10 cellular contexts compared by ENCODE assay signal in genomic region chr13:43924549-43925245, GRCh38. TPM values are rescaled to one million over a fixed set of nuclear protein-coding genes. Genes with fewer than 3 reads are reported as not detected.
DNase-seq lines count a peak whose midpoint lies in the region; ATAC-seq lines count a peak whose summit lies in the region.
"Had no signal": no experiment of that assay in that cellular context is flagged by ENCODE, and none has a peak within 500 bp of the region (broad histone marks: within the 10 kb centered on the region; RNA-seq: fewer than 3 reads in every experiment).

No MANE protein-coding gene starts in this region.

- H3K27me3 Mint-ChIP-seq in naive B cell: peaks cover 39 to 49% (median 46%) of the 10 kb centered on the region in 3 donors

- no peaks in the 10 kb centered on the region for H3K9me3 Mint-ChIP-seq in naive B cell
- H3K9me3 Mint-ChIP-seq: endodermal cell had no signal

- peak; percentile 56 for ATAC-seq in GM18873 (IDR thresholded peaks at IDR 0.05; ENCODE audit: low FRiP score, unreplicated experiment)
- peak; percentile 83 for ATAC-seq in GM21825 (IDR thresholded peaks at IDR 0.05; ENCODE audit: unreplicated experiment)
- peak; percentile 92 for ATAC-seq in HG03378 (IDR thresholded peaks at IDR 0.05; ENCODE audit: unreplicated experiment)
- ATAC-seq in naive B cell (ENCODE audit: low read depth in 2 of 2): peak; percentile 23 to 38

- no peaks in the 10 kb centered on the region for H3K36me3 Mint-ChIP-seq in naive B cell

- DNase-seq in naive B cell: no peak
- no peak for DNase-seq in activated CD4-positive, alpha-beta T cell treated with anti-CD3 and anti-CD28 coated beads, Interleukin-2, amount 50 U/mL, for 48 hours
- no peak for DNase-seq in activated CD8-positive, alpha-beta memory T cell treated with anti-CD3 and anti-CD28 coated beads, Interleukin-2, amount 50 U/mL, for 4 hours
- DNase-seq in stimulated activated naive CD4-positive, alpha-beta T cell treated with Interleukin-2 at 50 U/mL for 16 hours (lab: John Stamatoyannopoulos, UW): no peak
- no peak for DNase-seq in NCI-H2171 treated with DMSO at 0.1 percent for 48 hours (lab: John Stamatoyannopoulos, UW)
- DNase-seq: Caco-2, endodermal cell had no signal

- H3K27ac Mint-ChIP-seq in naive B cell: no peak overlapping the region
- H3K27ac Mint-ChIP-seq: endodermal cell had no signal

- H3K4me3 Mint-ChIP-seq in naive B cell: no peak overlapping the region
- H3K4me3 Mint-ChIP-seq: endodermal cell had no signal

- peaks cover 3 to 12% (median 8%) of the 10 kb centered on the region in 3 donors for H3K4me1 Mint-ChIP-seq in naive B cell
- H3K4me1 Mint-ChIP-seq: endodermal cell had no signal

RNA-seq across cellular contexts. Expression of gene LACC1, which starts 45.0 kb away (rescaled TPM):
- polyA plus RNA-seq in naive B cell (ENCODE audit: low read depth in 6 of 6): 1 to 10 TPM in 5 of 6 donors, under 1 TPM in 1; 0.45 to 5.9 (median 1.6) TPM

RNA-seq across cellular contexts. Expression of gene CCDC122, which starts 45.2 kb away (rescaled TPM):
- polyA plus RNA-seq in naive B cell (ENCODE audit: low read depth in 6 of 6): 10 to 100 TPM in 2 of 6 donors, 1 to 10 TPM in 4; 5.1 to 24.4 (median 8.1) TPM

Comparison
In these comparisons a context has a peak if more than half of its experiments do, and no peak if none do; other contexts are left out.
1. ATAC-seq: peak in every context shown above with its lines; median percentile 92 in HG03378; 83 in GM21825; 56 in GM18873; 30 in naive B cell.